ENCODE assay signal across 2 cellular contexts in the genomic region with DNA sequence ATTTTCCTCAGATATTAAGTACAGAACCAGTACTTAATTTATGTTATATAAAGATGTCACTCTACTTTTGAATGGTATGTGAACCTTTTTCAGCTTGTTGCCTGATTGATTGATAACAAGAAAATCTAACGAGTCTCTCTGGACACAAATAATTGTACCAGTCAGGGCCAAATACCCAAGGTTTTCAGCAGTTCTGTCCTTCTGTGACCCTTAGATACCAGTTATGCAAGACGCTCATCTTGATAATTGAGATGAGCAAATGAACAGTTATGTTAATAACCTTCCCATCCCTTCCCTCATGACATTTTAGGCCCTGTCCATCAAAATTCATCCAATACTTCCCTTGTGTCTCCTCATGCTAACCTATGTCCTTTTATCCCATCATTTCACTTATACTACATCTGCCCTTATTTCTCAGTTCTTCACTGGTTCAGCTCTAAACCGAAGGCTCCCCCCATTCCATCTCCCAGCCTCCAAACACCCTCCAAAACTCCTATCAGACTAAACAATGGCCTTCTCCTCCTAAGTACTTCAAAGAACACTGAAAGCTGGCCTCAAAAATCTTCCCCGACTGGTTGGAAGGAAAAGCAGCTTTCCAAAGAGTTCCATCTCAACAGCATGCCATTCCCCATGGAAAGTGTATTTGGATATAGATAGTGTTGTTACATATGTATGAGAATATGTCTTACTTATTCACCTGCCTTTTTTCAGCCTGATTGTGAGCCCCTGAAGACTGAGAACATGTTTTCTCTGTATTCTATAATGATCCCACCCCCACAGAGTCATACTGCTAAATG.
A peak's percentile ranks its signal among the peaks of the same experiment; 100 is the strongest.
TF ChIP-seq lines count a peak whose summit lies in the region.

No MANE protein-coding gene starts in this region.

TF ChIP-seq in K562, 482 proteins besides CTCF, POLR2A, EP300 and RAD21:
- TF ChIP-seq, protein P1, sequence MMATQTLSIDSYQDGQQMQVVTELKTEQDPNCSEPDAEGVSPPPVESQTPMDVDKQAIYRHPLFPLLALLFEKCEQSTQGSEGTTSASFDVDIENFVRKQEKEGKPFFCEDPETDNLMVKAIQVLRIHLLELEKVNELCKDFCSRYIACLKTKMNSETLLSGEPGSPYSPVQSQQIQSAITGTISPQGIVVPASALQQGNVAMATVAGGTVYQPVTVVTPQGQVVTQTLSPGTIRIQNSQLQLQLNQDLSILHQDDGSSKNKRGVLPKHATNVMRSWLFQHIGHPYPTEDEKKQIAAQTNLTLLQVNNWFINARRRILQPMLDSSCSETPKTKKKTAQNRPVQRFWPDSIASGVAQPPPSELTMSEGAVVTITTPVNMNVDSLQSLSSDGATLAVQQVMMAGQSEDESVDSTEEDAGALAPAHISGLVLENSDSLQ (IDR thresholded peaks at IDR 0.05) = 0 out of 2 replicates have a peak, but pooled peaks have one; percentile 34
- TF ChIP-seq, protein P2, sequence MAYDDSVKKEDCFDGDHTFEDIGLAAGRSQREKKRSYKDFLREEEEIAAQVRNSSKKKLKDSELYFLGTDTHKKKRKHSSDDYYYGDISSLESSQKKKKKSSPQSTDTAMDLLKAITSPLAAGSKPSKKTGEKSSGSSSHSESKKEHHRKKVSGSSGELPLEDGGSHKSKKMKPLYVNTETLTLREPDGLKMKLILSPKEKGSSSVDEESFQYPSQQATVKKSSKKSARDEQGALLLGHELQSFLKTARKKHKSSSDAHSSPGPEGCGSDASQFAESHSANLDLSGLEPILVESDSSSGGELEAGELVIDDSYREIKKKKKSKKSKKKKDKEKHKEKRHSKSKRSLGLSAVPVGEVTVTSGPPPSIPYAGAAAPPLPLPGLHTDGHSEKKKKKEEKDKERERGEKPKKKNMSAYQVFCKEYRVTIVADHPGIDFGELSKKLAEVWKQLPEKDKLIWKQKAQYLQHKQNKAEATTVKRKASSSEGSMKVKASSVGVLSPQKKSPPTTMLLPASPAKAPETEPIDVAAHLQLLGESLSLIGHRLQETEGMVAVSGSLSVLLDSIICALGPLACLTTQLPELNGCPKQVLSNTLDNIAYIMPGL (CRISPR knock-in tag; IDR thresholded peaks at IDR 0.05) = no peak
- TF ChIP-seq FOXM1 (IDR thresholded peaks at IDR 0.05; ENCODE audit: low read depth) = no peak
- no peak for TF ChIP-seq FOXM1 (CRISPR knock-in tag; IDR thresholded peaks at IDR 0.05; ENCODE audit: low read depth)
- no peak for TF ChIP-seq GABPB1 (CRISPR knock-in tag; IDR thresholded peaks at IDR 0.05)
- no peak for TF ChIP-seq ZNF134 (CRISPR knock-in tag; conservative IDR thresholded peaks at IDR 0.05)

TF ChIP-seq in neural cell, 6 proteins besides CTCF, POLR2A, EP300 and RAD21 (continued from another document):
- TF ChIP-seq, protein P3, sequence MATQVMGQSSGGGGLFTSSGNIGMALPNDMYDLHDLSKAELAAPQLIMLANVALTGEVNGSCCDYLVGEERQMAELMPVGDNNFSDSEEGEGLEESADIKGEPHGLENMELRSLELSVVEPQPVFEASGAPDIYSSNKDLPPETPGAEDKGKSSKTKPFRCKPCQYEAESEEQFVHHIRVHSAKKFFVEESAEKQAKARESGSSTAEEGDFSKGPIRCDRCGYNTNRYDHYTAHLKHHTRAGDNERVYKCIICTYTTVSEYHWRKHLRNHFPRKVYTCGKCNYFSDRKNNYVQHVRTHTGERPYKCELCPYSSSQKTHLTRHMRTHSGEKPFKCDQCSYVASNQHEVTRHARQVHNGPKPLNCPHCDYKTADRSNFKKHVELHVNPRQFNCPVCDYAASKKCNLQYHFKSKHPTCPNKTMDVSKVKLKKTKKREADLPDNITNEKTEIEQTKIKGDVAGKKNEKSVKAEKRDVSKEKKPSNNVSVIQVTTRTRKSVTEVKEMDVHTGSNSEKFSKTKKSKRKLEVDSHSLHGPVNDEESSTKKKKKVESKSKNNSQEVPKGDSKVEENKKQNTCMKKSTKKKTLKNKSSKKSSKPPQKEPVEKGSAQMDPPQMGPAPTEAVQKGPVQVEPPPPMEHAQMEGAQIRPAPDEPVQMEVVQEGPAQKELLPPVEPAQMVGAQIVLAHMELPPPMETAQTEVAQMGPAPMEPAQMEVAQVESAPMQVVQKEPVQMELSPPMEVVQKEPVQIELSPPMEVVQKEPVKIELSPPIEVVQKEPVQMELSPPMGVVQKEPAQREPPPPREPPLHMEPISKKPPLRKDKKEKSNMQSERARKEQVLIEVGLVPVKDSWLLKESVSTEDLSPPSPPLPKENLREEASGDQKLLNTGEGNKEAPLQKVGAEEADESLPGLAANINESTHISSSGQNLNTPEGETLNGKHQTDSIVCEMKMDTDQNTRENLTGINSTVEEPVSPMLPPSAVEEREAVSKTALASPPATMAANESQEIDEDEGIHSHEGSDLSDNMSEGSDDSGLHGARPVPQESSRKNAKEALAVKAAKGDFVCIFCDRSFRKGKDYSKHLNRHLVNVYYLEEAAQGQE (IDR thresholded peaks at IDR 0.05; ENCODE audit: borderline replicate concordance) = peak; percentile 53
